In genomic region chr19:39247701-39248664, GRCh38 we compare ENCODE assay signal across 11 cellular contexts. TPM values are rescaled to one million over a fixed set of nuclear protein-coding genes. Genes with fewer than 3 reads are reported as not detected.
DNase-seq lines count a peak whose midpoint lies in the region; ATAC-seq and TF ChIP-seq lines count a peak whose summit lies in the region.
"Had no signal": no experiment of that assay in that cellular context is flagged by ENCODE, and none has a peak within 500 bp of the region (broad histone marks: within the 10 kb centered on the region; RNA-seq: fewer than 3 reads in every experiment).

No MANE protein-coding gene starts in this region.

- H3K4me3 ChIP-seq in heart left ventricle (peak overlapping the region in 1 of 12 donors; percentile 18), left lung (no peak overlapping the region), upper lobe of left lung (peak overlapping the region in 3 of 4 donors; percentile 2 to 10 (median 5)), sigmoid colon (peak overlapping the region in 2 of 4 donors; percentile 20 to 21)
- H3K4me3 ChIP-seq: thyroid gland had no signal

- H3K4me1 ChIP-seq in heart left ventricle (peaks cover 0 to 14% (median 1%) of the 10 kb centered on the region in 12 donors), left lung (peaks cover 0 to 4% of the 10 kb centered on the region in 2 donors), upper lobe of left lung (peaks cover 6 to 16% (median 10%) of the 10 kb centered on the region in 4 donors), sigmoid colon (peaks cover 0 to 15% (median 12%) of the 10 kb centered on the region in 4 donors)

- WGBS in heart left ventricle, 4 donors: 9 to 16% (median 10%) methylated on average over 34 to 92 of the region's 92 CpGs
- WGBS in upper lobe of left lung, 2 donors: 6 to 31% methylated on average over 25 to 64 of the region's 92 CpGs
- WGBS in sigmoid colon, 2 donors: 26 to 30% methylated on average over 92 of the region's 92 CpGs

- H3K27me3 ChIP-seq in heart left ventricle (peaks cover 19 to 66% (median 38%) of the 10 kb centered on the region in 9 donors), left lung (peaks cover 22 to 61% of the 10 kb centered on the region in 2 donors), upper lobe of left lung (peaks cover 0 to 20% (median 11%) of the 10 kb centered on the region in 4 donors), sigmoid colon (peaks cover 22 to 56% (median 55%) of the 10 kb centered on the region in 3 donors)
- H3K27me3 ChIP-seq: thyroid gland had no signal

- no peak overlapping the region for H3K27ac ChIP-seq in heart left ventricle
- H3K27ac ChIP-seq in left lung: no peak overlapping the region
- no peak overlapping the region for H3K27ac ChIP-seq in upper lobe of left lung
- H3K27ac ChIP-seq in sigmoid colon: no peak overlapping the region
- H3K27ac ChIP-seq: C4-2B, epithelial cell of prostate, thyroid gland had no signal

- TF ChIP-seq CTCF in heart left ventricle (IDR thresholded peaks at IDR 0.05) (no peak), left lung (IDR thresholded peaks at IDR 0.05) (no peak), upper lobe of left lung (IDR thresholded peaks at IDR 0.05) (no peak), sigmoid colon (IDR thresholded peaks at IDR 0.05) (no peak)

- intact Hi-C loops in heart left ventricle (cut with DNase I): no loop called here
- intact Hi-C loops in Right ventricle myocardium inferior (cut with DNase I): no loop called here
- intact Hi-C loops in left lung (cut with DNase I): no loop called here
- intact Hi-C loops in sigmoid colon (cut with DNase I): no loop called here

- DNase-seq in heart left ventricle: no peak
- no peak for DNase-seq in Right ventricle myocardium inferior (ENCODE audit: missing footprints)
- peak; percentile 7 for DNase-seq in dermis blood vessel endothelial cell
- peak in 1 of 2 donors; percentile 76 for DNase-seq in left lung
- peak in 1 of 2 donors; percentile 87 for DNase-seq in upper lobe of left lung
- no peak for DNase-seq in NCI-H1417 (lab: John Stamatoyannopoulos, UW)
- DNase-seq in sigmoid colon: no peak

- H3K9me3 ChIP-seq in heart left ventricle: no peaks in the 10 kb centered on the region
- H3K9me3 ChIP-seq in left lung: no peaks in the 10 kb centered on the region
- no peaks in the 10 kb centered on the region for H3K9me3 ChIP-seq in upper lobe of left lung
- H3K9me3 ChIP-seq in sigmoid colon: no peaks in the 10 kb centered on the region
- H3K9me3 ChIP-seq: thyroid gland had no signal

- H3K36me3 ChIP-seq in heart left ventricle: no peaks in the 10 kb centered on the region
- H3K36me3 ChIP-seq in left lung: no peaks in the 10 kb centered on the region
- no peaks in the 10 kb centered on the region for H3K36me3 ChIP-seq in upper lobe of left lung
- no peaks in the 10 kb centered on the region for H3K36me3 ChIP-seq in sigmoid colon
- H3K36me3 ChIP-seq: thyroid gland had no signal

- TF ChIP-seq EP300 in upper lobe of left lung (IDR thresholded peaks at IDR 0.05): no peak
- TF ChIP-seq EP300 in sigmoid colon (IDR thresholded peaks at IDR 0.05): no peak

- TF ChIP-seq POLR2A in heart left ventricle (IDR thresholded peaks at IDR 0.05) (no peak), upper lobe of left lung (IDR thresholded peaks at IDR 0.05) (no peak), sigmoid colon (IDR thresholded peaks at IDR 0.05) (no peak)

- ATAC-seq in heart left ventricle (peak in 3 of 4 donors; percentile 24 to 60 (median 59)), Right ventricle myocardium inferior (no peak), left lung (peak; percentile 77), upper lobe of left lung (ENCODE audit: low FRiP score in 2 of 2) (peak in 1 of 2 donors; percentile 66), GM21515 (IDR thresholded peaks at IDR 0.05; ENCODE audit: unreplicated experiment) (no peak)

RNA-seq across cellular contexts. Expression of gene IFNL4, which starts 0.7 kb away (rescaled TPM):
- total RNA-seq in heart left ventricle (not detected), Right ventricle myocardium inferior (not detected), dermis blood vessel endothelial cell (0.05 TPM in 1 of 2 replicates, not detected in the other), left lung (not detected), upper lobe of left lung (not detected), sigmoid colon (not detected)
- polyA plus RNA-seq in heart left ventricle (not detected), sigmoid colon (not detected)
- total RNA-seq: thyroid gland had no signal

RNA-seq across cellular contexts. Expression of gene IFNL3, which starts 3.2 kb away (rescaled TPM):
- not detected for total RNA-seq in heart left ventricle
- not detected for polyA plus RNA-seq in heart left ventricle
- not detected for total RNA-seq in Right ventricle myocardium inferior
- total RNA-seq in dermis blood vessel endothelial cell: not detected in 2 replicates
- total RNA-seq in left lung: not detected
- not detected for total RNA-seq in upper lobe of left lung
- not detected for total RNA-seq in sigmoid colon
- polyA plus RNA-seq in sigmoid colon: under 1 TPM in 1 of 3 donors, not detected in 2; 0.22 TPM
- total RNA-seq: thyroid gland had no signal

RNA-seq across cellular contexts. Expression of gene IFNL2, which starts 20.2 kb away (rescaled TPM):
- total RNA-seq in heart left ventricle (not detected), Right ventricle myocardium inferior (not detected), dermis blood vessel endothelial cell (not detected in 2 replicates), left lung (not detected), upper lobe of left lung (not detected), sigmoid colon (not detected)
- polyA plus RNA-seq in heart left ventricle (not detected), sigmoid colon (not detected)
- total RNA-seq: thyroid gland had no signal

RNA-seq across cellular contexts. Expression of gene SYCN, which starts 43.9 kb away (rescaled TPM):
- under 1 TPM in 1 of 9 donors, not detected in 8; 0.77 TPM for total RNA-seq in heart left ventricle
- not detected for polyA plus RNA-seq in heart left ventricle
- total RNA-seq in Right ventricle myocardium inferior: not detected
- not detected in 2 replicates for total RNA-seq in dermis blood vessel endothelial cell
- total RNA-seq in left lung: not detected
- 1 to 10 TPM in 1 of 6 donors, under 1 TPM in 1, not detected in 4; 0.83 to 1.3 TPM for total RNA-seq in upper lobe of left lung
- not detected for total RNA-seq in sigmoid colon
- not detected for polyA plus RNA-seq in sigmoid colon
- total RNA-seq: thyroid gland had no signal

RNA-seq across cellular contexts. Expression of gene IFNL1, which starts 48.2 kb away (rescaled TPM):
- not detected for total RNA-seq in heart left ventricle
- polyA plus RNA-seq in heart left ventricle: not detected
- not detected for total RNA-seq in Right ventricle myocardium inferior
- total RNA-seq in dermis blood vessel endothelial cell: not detected in 2 replicates
- total RNA-seq in left lung: not detected
- not detected for total RNA-seq in upper lobe of left lung
- total RNA-seq in sigmoid colon: not detected
- under 1 TPM in 1 of 3 donors, not detected in 2; 0.09 TPM for polyA plus RNA-seq in sigmoid colon
- total RNA-seq: thyroid gland had no signal

Comparison
In these comparisons a context has a peak if more than half of its experiments do, and no peak if none do; other contexts are left out.
1. ATAC-seq: peak in heart left ventricle (3 of 4) and left lung (single experiment); none in Right ventricle myocardium inferior (single experiment) and GM21515 (single experiment).
2. H3K4me3 ChIP-seq: peak in upper lobe of left lung (3 of 4); none in left lung (0 of 2).